Comparison of ENCODE assay signal across 8 cellular contexts in genomic region chr9:38620483-38621433, GRCh38. TPM values are rescaled to one million over a fixed set of nuclear protein-coding genes. Genes with fewer than 3 reads are reported as not detected.
A peak's percentile ranks its signal among the peaks of the same experiment; 100 is the strongest.
DNase-seq lines count a peak whose midpoint lies in the region; ATAC-seq and TF ChIP-seq lines count a peak whose summit lies in the region.

Gene ANKRD18A, minus strand, starts transcription at chr9:38620596. Its CDS starts 311 bp downstream, at chr9:38620285.

- peak; percentile 57 for DNase-seq in NCI-H2029 treated with DMSO at 0.1 percent for 48 hours (lab: John Stamatoyannopoulos, UW)
- peak; percentile 32 to 43 (median 36) for DNase-seq in activated CD4-positive, CD25-positive, alpha-beta regulatory T cell (lab: John Stamatoyannopoulos, UW)
- peak; percentile 97 for DNase-seq in kidney tubule cell (ENCODE audit: low spot score)
- peak; percentile 45 to 59 for DNase-seq in stimulated activated CD4-positive, alpha-beta T cell treated with anti-CD3 and anti-CD28 coated beads, Interleukin-15, amount 100 ng/mL, for 1 hour (ENCODE audit: low read depth in 1 of 2, low spot score in 1 of 2)
- no peak for DNase-seq in mesenteric fat pad (ENCODE audit: low spot score)

- peak; percentile 81 for TF ChIP-seq CTCF in GM12875 (IDR thresholded peaks at IDR 0.05; ENCODE audit: borderline replicate concordance, insufficient read depth, low read depth, low read length)

- peak within 1 kb of the TSS; percentile 46 for H3K4me3 ChIP-seq in GM12875 (ENCODE audit: low read depth, low read length)

- peak; percentile 64 for ATAC-seq in HG02840 (IDR thresholded peaks at IDR 0.05; ENCODE audit: low FRiP score, unreplicated experiment)

- H3K27ac ChIP-seq in cingulate gyrus (ENCODE audit: low read depth, low read length) = peak within 1 kb of the TSS; percentile 29

RNA-seq across cellular contexts. Expression of gene ANKRD18A, which starts in this region (rescaled TPM):
- not detected for total RNA-seq in mesenteric fat pad
